In genomic region chrX:150202641-150203248, GRCh38 we compare ENCODE assay signal across 12 cellular contexts.
DNase-seq lines count a peak whose midpoint lies in the region; ATAC-seq and TF ChIP-seq lines count a peak whose summit lies in the region.
"Had no signal": no experiment of that assay in that cellular context is flagged by ENCODE, and none has a peak within 500 bp of the region (broad histone marks: within the 10 kb centered on the region; RNA-seq: fewer than 3 reads in every experiment).

No MANE protein-coding gene starts in this region.

- H3K36me3 ChIP-seq in RWPE2 (ENCODE audit: low read depth), result no peaks in the 10 kb centered on the region

- H3K4me1 ChIP-seq in RWPE2 (ENCODE audit: insufficient read depth, poor library complexity, severe bottlenecking), result peaks cover 18% of the 10 kb centered on the region

- TF ChIP-seq CTCF in RWPE2 (IDR thresholded peaks at IDR 0.05; ENCODE audit: poor library complexity, severe bottlenecking) (no peak), fibroblast of mammary gland (conservative IDR thresholded peaks at IDR 0.05; ENCODE audit: control insufficient read depth, insufficient read depth, low read depth, low read length) (no peak)

- H3K27me3 ChIP-seq in RWPE2 (ENCODE audit: insufficient read depth, poor library complexity, severe bottlenecking), result no peaks in the 10 kb centered on the region

- H3K4me3 ChIP-seq in RWPE2 (ENCODE audit: severe bottlenecking) (no peak overlapping the region), fibroblast of mammary gland (ENCODE audit: control insufficient read depth, low read depth, low read length) (no peak overlapping the region)

- H3K27ac ChIP-seq in RWPE2 (ENCODE audit: poor library complexity, severe bottlenecking), result peak overlapping the region; percentile 66

- DNase-seq in GM04504 (ENCODE audit: low read depth), result peak; percentile 28
- no peak for DNase-seq in RWPE2 (ENCODE audit: low spot score)
- DNase-seq in fibroblast of mammary gland (ENCODE audit: low read depth), result peak; percentile 78
- peak; percentile 6 for DNase-seq in pons (ENCODE audit: low spot score)
- no peak for DNase-seq in NAMALWA (ENCODE audit: low spot score)
- no peak for DNase-seq in NK-92 treated with Interleukin-12 subunit alpha and Interleukin-12 subunit beta, amount 100 ng/mL, for 24 hours (lab: John Stamatoyannopoulos, UW)
- DNase-seq: activated naive CD8-positive, alpha-beta T cell treated with anti-CD3 and anti-CD28 coated beads, Interleukin-2, amount 10 ng/mL, durations not matched to agents 7 days and 5 days; effector CD4-positive, alpha-beta T cell; NCI-H526 treated with DMSO at 0.1 percent for 48 hours; stimulated activated CD8-positive, alpha-beta memory T cell treated with anti-CD3 and anti-CD28 coated beads, Interleukin-4, amount 100 ng/mL, for 48 hours had no signal

- ATAC-seq in RWPE2 (ENCODE audit: low read depth), result peak; percentile 10; the same call in 1 of the 3 replicates
- ATAC-seq in GM21786 (IDR thresholded peaks at IDR 0.05; ENCODE audit: unreplicated experiment), result no peak
- no peak for ATAC-seq in GM19351 (IDR thresholded peaks at IDR 0.05; ENCODE audit: unreplicated experiment)

- no peaks in the 10 kb centered on the region for H3K9me3 ChIP-seq in RWPE2 (ENCODE audit: severe bottlenecking)

Comparison
In these comparisons a context has a peak if more than half of its experiments do, and no peak if none do; other contexts are left out.
1. DNase-seq: peak in GM04504 (single experiment), fibroblast of mammary gland (single experiment) and pons (single experiment); none in RWPE2 (single experiment), NAMALWA (single experiment) and NK-92 treated with Interleukin-12 subunit alpha and Interleukin-12 subunit beta, amount 100 ng/mL, for 24 hours (single experiment).